Comparison of ENCODE assay signal across 14 cellular contexts in the genomic region with DNA sequence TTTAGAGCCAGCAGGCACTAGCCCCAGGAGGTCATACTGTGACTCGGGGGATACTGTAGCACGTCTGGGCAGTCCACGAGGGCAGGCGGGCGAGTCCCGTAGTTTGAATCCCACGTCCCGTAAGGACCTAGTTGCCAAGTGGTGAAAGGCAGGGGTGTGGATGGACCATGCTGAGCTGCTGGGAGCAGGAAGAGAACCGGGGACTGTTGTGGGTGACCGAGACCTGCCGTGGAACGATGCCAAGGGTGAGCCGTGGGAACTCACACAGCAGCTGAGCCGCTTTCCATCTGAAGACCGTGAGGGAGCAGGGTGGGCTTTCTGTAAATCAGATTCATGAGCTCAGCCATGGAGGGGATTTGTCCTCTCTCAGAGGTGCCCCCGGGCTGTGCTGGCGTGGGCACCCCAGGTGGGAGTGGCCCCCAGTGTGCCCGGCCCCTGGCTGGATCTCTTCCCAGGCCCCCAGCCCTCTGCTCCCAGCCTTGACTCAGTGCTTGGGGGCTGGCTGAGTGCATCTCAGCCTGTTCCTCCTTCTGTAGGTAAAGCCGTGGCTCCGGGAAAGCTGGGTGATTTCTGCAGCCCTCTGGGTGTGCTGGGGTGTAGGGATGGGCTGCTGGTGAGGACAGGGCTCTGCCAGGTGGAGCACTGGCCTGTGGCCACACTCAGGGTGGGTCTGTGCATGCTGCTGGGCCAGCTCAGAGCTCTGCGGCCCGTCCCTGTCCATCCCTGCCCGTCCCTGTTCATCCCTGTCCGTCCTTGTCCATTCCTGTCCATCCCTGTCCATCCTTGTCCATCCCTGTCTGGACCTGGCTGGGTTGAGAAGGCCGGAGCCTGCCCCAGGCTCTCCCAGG. TPM values are rescaled to one million over a fixed set of nuclear protein-coding genes. Genes with fewer than 3 reads are reported as not detected.
A peak's percentile ranks its signal among the peaks of the same experiment; 100 is the strongest.
DNase-seq lines count a peak whose midpoint lies in the region; ATAC-seq and TF ChIP-seq lines count a peak whose summit lies in the region.
"Had no signal": no experiment of that assay in that cellular context is flagged by ENCODE, and none has a peak within 500 bp of the region (broad histone marks: within the 10 kb centered on the region; RNA-seq: fewer than 3 reads in every experiment).

No MANE protein-coding gene starts in this region.

- H3K4me1 ChIP-seq in esophagus muscularis mucosa, result peaks cover 14 to 29% (median 23%) of the 10 kb centered on the region in 4 donors
- peaks cover 30% of the 10 kb centered on the region for H3K4me1 ChIP-seq in vagina

- TF ChIP-seq POLR2A in esophagus muscularis mucosa (IDR thresholded peaks at IDR 0.05; ENCODE audit: low read depth), result no peak
- TF ChIP-seq POLR2A in vagina (IDR thresholded peaks at IDR 0.05), result no peak

- peak overlapping the region in 2 of 3 experiments; percentile 1 to 31 for H3K4me3 Mint-ChIP-seq in nephron
- H3K4me3 Mint-ChIP-seq: activated CD8-positive, alpha-beta T cell treated with anti-CD3 and anti-CD28 coated beads, Interleukin-2, amount 10 ng/mL, durations not matched to agents 7 days and 5 days; activated naive CD8-positive, alpha-beta T cell treated with anti-CD3 and anti-CD28 coated beads, Interleukin-2, amount 10 ng/mL, durations not matched to agents 7 days and 5 days; immature natural killer cell had no signal

- H3K4me3 ChIP-seq in esophagus muscularis mucosa (peak overlapping the region in 2 of 4 donors; percentile 22 to 27), vagina (no peak overlapping the region)

- H3K4me1 Mint-ChIP-seq in nephron, result peaks cover 28% of the 10 kb centered on the region

- H3K36me3 Mint-ChIP-seq in nephron (ENCODE audit: low read depth), result peaks cover 25% of the 10 kb centered on the region

- WGBS in esophagus muscularis mucosa, result 87% methylated on average over 17 of the region's 25 CpGs

- no peaks in the 10 kb centered on the region for H3K9me3 ChIP-seq in esophagus muscularis mucosa
- H3K9me3 ChIP-seq in vagina, result no peaks in the 10 kb centered on the region

- intact Hi-C loops in Right ventricle myocardium inferior (cut with DNase I), result no loop called here
- intact Hi-C loops in left cardiac atrium (cut with DNase I), result no loop called here
- intact Hi-C loops in esophagus muscularis mucosa (cut with DNase I), result no loop called here
- intact Hi-C loops in vagina (cut with DNase I), result no loop called here
- intact Hi-C loops in sciatic nerve (cut with DNase I), result no loop called here

- peaks cover 8 to 54% (median 37%) of the 10 kb centered on the region in 4 donors for H3K36me3 ChIP-seq in esophagus muscularis mucosa
- H3K36me3 ChIP-seq in vagina, result peaks cover 0 to 5% of the 10 kb centered on the region in 2 donors

- ATAC-seq in Right ventricle myocardium inferior (peak; percentile 9), left cardiac atrium (no peak), sciatic nerve (no peak)
- ATAC-seq: activated CD8-positive, alpha-beta T cell treated with anti-CD3 and anti-CD28 coated beads, Interleukin-2, amount 10 ng/mL, durations not matched to agents 7 days and 5 days had no signal

- TF ChIP-seq EP300 in esophagus muscularis mucosa (IDR thresholded peaks at IDR 0.05), result no peak

- H3K27ac ChIP-seq in esophagus muscularis mucosa (replicated peaks in 1 of 4), result peak overlapping the region; percentile 54 to 62 (median 56)
- H3K27ac ChIP-seq in vagina, result peak overlapping the region; percentile 53

- peak overlapping the region in 2 of 3 experiments; percentile 83 to 86 for H3K27ac Mint-ChIP-seq in nephron
- H3K27ac Mint-ChIP-seq: activated CD8-positive, alpha-beta T cell treated with anti-CD3 and anti-CD28 coated beads, Interleukin-2, amount 10 ng/mL, durations not matched to agents 7 days and 5 days; activated naive CD8-positive, alpha-beta T cell treated with anti-CD3 and anti-CD28 coated beads, Interleukin-2, amount 10 ng/mL, durations not matched to agents 7 days and 5 days had no signal

- no peaks in the 10 kb centered on the region for H3K9me3 Mint-ChIP-seq in nephron
- H3K9me3 Mint-ChIP-seq: activated naive CD8-positive, alpha-beta T cell treated with anti-CD3 and anti-CD28 coated beads, Interleukin-2, amount 10 ng/mL, durations not matched to agents 7 days and 5 days; immature natural killer cell had no signal

- TF ChIP-seq CTCF in esophagus muscularis mucosa (IDR thresholded peaks at IDR 0.05) (no peak), nephron (IDR thresholded peaks at IDR 0.05; ENCODE audit: unreplicated experiment in 3 of 3) (no peak), vagina (IDR thresholded peaks at IDR 0.05) (no peak)

- H3K27me3 Mint-ChIP-seq in nephron (ENCODE audit: low read depth), result no peaks in the 10 kb centered on the region
- H3K27me3 Mint-ChIP-seq: activated naive CD8-positive, alpha-beta T cell treated with anti-CD3 and anti-CD28 coated beads, Interleukin-2, amount 10 ng/mL, durations not matched to agents 7 days and 5 days had no signal

- H3K27me3 ChIP-seq in esophagus muscularis mucosa (no peaks in the 10 kb centered on the region), vagina (no peaks in the 10 kb centered on the region)

- DNase-seq in Right ventricle myocardium inferior (ENCODE audit: missing footprints) (no peak), left cardiac atrium (no peak), esophagus muscularis mucosa (ENCODE audit: extremely low spot score) (no peak), vagina (ENCODE audit: extremely low spot score in 2 of 2) (no peak), NCI-H2196 (lab: John Stamatoyannopoulos, UW; ENCODE audit: unreplicated experiment) (no peak), NCI-H524 (lab: John Stamatoyannopoulos, UW) (no peak), sciatic nerve (ENCODE audit: low spot score) (no peak)
- DNase-seq: 8988T; activated CD8-positive, alpha-beta T cell treated with anti-CD3 and anti-CD28 coated beads, Interleukin-2, amount 10 ng/mL, durations not matched to agents 7 days and 5 days; activated naive CD8-positive, alpha-beta T cell treated with anti-CD3 and anti-CD28 coated beads, Interleukin-2, amount 10 ng/mL, durations not matched to agents 7 days and 5 days; immature natural killer cell; T-helper 1 cell had no signal

RNA-seq across cellular contexts. Expression of a gene that starts 13.6 kb away (rescaled TPM):
- total RNA-seq in Right ventricle myocardium inferior (25.5 TPM), left cardiac atrium (10 to 100 TPM; 16.9 to 24.4 TPM), esophagus muscularis mucosa (10 to 100 TPM; 15.9 to 18.4 (median 17.3) TPM), vagina (31.2 TPM), sciatic nerve (32.5 TPM)

RNA-seq across cellular contexts. Expression of a gene that starts 30.1 kb away (rescaled TPM):
- 0.89 TPM for total RNA-seq in Right ventricle myocardium inferior
- not detected for total RNA-seq in left cardiac atrium
- under 1 TPM in 1 of 4 donors, not detected in 3; 0.83 TPM for total RNA-seq in esophagus muscularis mucosa
- not detected for total RNA-seq in vagina
- total RNA-seq in sciatic nerve, result not detected
- total RNA-seq: posterior vena cava had no signal

RNA-seq across cellular contexts. Expression of a gene that starts 31.6 kb away (rescaled TPM):
- 30.5 TPM for total RNA-seq in Right ventricle myocardium inferior
- total RNA-seq in left cardiac atrium, result 10 to 100 TPM; 27.2 to 37.2 TPM
- 100 to 1,000 TPM in 2 of 4 donors, 10 to 100 TPM in 2; 62.5 to 109 (median 95.5) TPM for total RNA-seq in esophagus muscularis mucosa
- 101 TPM for total RNA-seq in vagina
- 33.6 TPM for total RNA-seq in sciatic nerve

RNA-seq across cellular contexts. Expression of a gene that starts 32.0 kb away (rescaled TPM):
- total RNA-seq in Right ventricle myocardium inferior (5.3 TPM), left cardiac atrium (1 to 10 TPM; 3.7 to 7.9 TPM), esophagus muscularis mucosa (10 to 100 TPM in 2 of 4 donors, 1 to 10 TPM in 2; 6.6 to 15.8 (median 11.5) TPM), vagina (14.0 TPM), sciatic nerve (8.6 TPM)

RNA-seq across cellular contexts. Expression of a gene that starts 40.4 kb away (rescaled TPM):
- 2.2 TPM for total RNA-seq in Right ventricle myocardium inferior
- total RNA-seq in left cardiac atrium, result 1 to 10 TPM; 3.8 to 4.2 TPM
- 1 to 10 TPM; 1.8 to 2.5 (median 2.2) TPM for total RNA-seq in esophagus muscularis mucosa
- 12.8 TPM for total RNA-seq in vagina
- 4.0 TPM for total RNA-seq in sciatic nerve
